In genomic region chr2:197312186-197312585, GRCh38 we compare ENCODE assay signal across 22 cellular contexts. TPM values are rescaled to one million over a fixed set of nuclear protein-coding genes. Genes with fewer than 3 reads are reported as not detected.
DNase-seq lines count a peak whose midpoint lies in the region; ATAC-seq and TF ChIP-seq lines count a peak whose summit lies in the region.
"Had no signal": no experiment of that assay in that cellular context is flagged by ENCODE, and none has a peak within 500 bp of the region (broad histone marks: within the 10 kb centered on the region; RNA-seq: fewer than 3 reads in every experiment).

No MANE protein-coding gene starts in this region.

- H2AK5ac ChIP-seq in trophoblast cell (ENCODE audit: low read length), result no peak overlapping the region

- no peaks in the 10 kb centered on the region for H3K27me3 ChIP-seq in trophoblast cell (ENCODE audit: insufficient read depth, low read length)
- no peaks in the 10 kb centered on the region for H3K27me3 ChIP-seq in spleen (replicated peaks in 1 of 7)
- H3K27me3 ChIP-seq: uterus had no signal

- intact Hi-C loops in OCI-LY7 (cut with micrococcal nuclease; ENCODE audit: unreplicated experiment), result loop anchor here (5.0 kb wide), 1 partner anchor 65 kb away; no protein-coding TSS in a partner anchor
- intact Hi-C loops in spleen (cut with DNase I; ENCODE audit: low total_unique reads), result loop anchor here (5.0 kb wide), 1 partner anchor 120 kb away; no protein-coding TSS in a partner anchor

- no peak overlapping the region for H3K23ac ChIP-seq in trophoblast cell (ENCODE audit: low read length)

- no peak overlapping the region for H3K9ac ChIP-seq in trophoblast cell (ENCODE audit: low read length)

- BruUV-seq in OCI-LY7 (replicated peaks; lab: Mats Ljungman, UMichigan), result no TSS peak

- H3K79me2 ChIP-seq in OCI-LY7 (ENCODE audit: insufficient read depth, low read depth, low read length) (peaks cover 28% of the 10 kb centered on the region), trophoblast cell (ENCODE audit: control insufficient read depth, insufficient read depth, low read length, poor library complexity) (no peaks in the 10 kb centered on the region)

- no peak for ATAC-seq in HG02571 (IDR thresholded peaks at IDR 0.05; ENCODE audit: unreplicated experiment)
- ATAC-seq: left cardiac atrium, mucosa of descending colon had no signal

- H3K9me3 Mint-ChIP-seq in activated T-cell treated with anti-CD3 and anti-CD28 coated beads, Interleukin-2, amount 50 U/mL, for 24 hours, result no peaks in the 10 kb centered on the region

- H4K12ac ChIP-seq in trophoblast cell (ENCODE audit: low read depth, low read length), result no peak overlapping the region

- WGBS in trophoblast cell (ENCODE audit: extremely low coverage, insufficient coverage, insufficient read length), result no CpG with 5 or more reads among the region's 3 CpGs
- WGBS in spleen, 5 donors, result 93 to 98% (median 96%) methylated on average over 3 of the region's 3 CpGs

- CTCF ChIA-PET in OCI-LY7 (lab: Charles Lee; ENCODE audit: unreplicated experiment), result interaction anchor here (0.7 to 1.7 kb wide), 2 partner anchors 193 to 199 kb away, joined by 3 to 6 read pairs; no protein-coding TSS in a partner anchor

- H4K91ac ChIP-seq in trophoblast cell (ENCODE audit: low read depth, low read length), result no peak overlapping the region

- H3K4me2 ChIP-seq in OCI-LY7 (ENCODE audit: low read length) (peak overlapping the region; percentile 81), trophoblast cell (ENCODE audit: low read length) (no peak overlapping the region)

- TF ChIP-seq POLR2A in spleen (IDR thresholded peaks at IDR 0.05), result no peak

- H3K36me3 Mint-ChIP-seq in activated T-cell treated with anti-CD3 and anti-CD28 coated beads, Interleukin-2, amount 50 U/mL, for 24 hours (ENCODE audit: low read depth), result peaks cover 26% of the 10 kb centered on the region

- H4K8ac ChIP-seq in trophoblast cell (ENCODE audit: low read depth, low read length), result no peak overlapping the region

- H2BK12ac ChIP-seq in trophoblast cell (ENCODE audit: low read length), result no peak overlapping the region

- H3K27me3 Mint-ChIP-seq in activated T-cell treated with anti-CD3 and anti-CD28 coated beads, Interleukin-2, amount 50 U/mL, for 24 hours, result no peaks in the 10 kb centered on the region

- no peak overlapping the region for H2BK5ac ChIP-seq in trophoblast cell (ENCODE audit: low read depth, low read length, poor library complexity)

- H3K18ac ChIP-seq in trophoblast cell (ENCODE audit: low read length), result no peak overlapping the region

- H2AFZ ChIP-seq in OCI-LY7 (ENCODE audit: low read length), result peak overlapping the region; percentile 85; the same call in 1 of the 2 replicates
- H2AFZ ChIP-seq in trophoblast cell (ENCODE audit: insufficient read depth, low read length, poor library complexity), result no peak overlapping the region

- no peak overlapping the region for H3K27ac ChIP-seq in OCI-LY7 (ENCODE audit: low read depth, low read length, poor library complexity, severe bottlenecking)
- H3K27ac ChIP-seq in trophoblast cell (ENCODE audit: low read depth, low read length), result peak overlapping the region; percentile 13
- no peak overlapping the region for H3K27ac ChIP-seq in spleen

- no peaks in the 10 kb centered on the region for H4K20me1 ChIP-seq in OCI-LY7 (ENCODE audit: insufficient read depth, low read length)

- no peak overlapping the region for H3K4me3 Mint-ChIP-seq in activated T-cell treated with anti-CD3 and anti-CD28 coated beads, Interleukin-2, amount 50 U/mL, for 24 hours

- peaks cover 40% of the 10 kb centered on the region for H3K4me1 ChIP-seq in OCI-LY7 (ENCODE audit: insufficient read depth, low read length, poor library complexity, severe bottlenecking)
- peaks cover 10 to 13% of the 10 kb centered on the region in 2 experiments for H3K4me1 ChIP-seq in trophoblast cell (ENCODE audit: control insufficient read depth in 1 of 2, insufficient read depth in 2 of 2, low read length in 2 of 2)
- H3K4me1 ChIP-seq in spleen, result peaks cover 5 to 46% (median 31%) of the 10 kb centered on the region in 6 donors

- H3K36me3 ChIP-seq in OCI-LY7 (ENCODE audit: insufficient read depth, low read length), result no peaks in the 10 kb centered on the region
- no peaks in the 10 kb centered on the region for H3K36me3 ChIP-seq in trophoblast cell (ENCODE audit: control insufficient read depth in 1 of 2, insufficient read depth in 2 of 2, low read length in 2 of 2)
- H3K36me3 ChIP-seq in spleen, result no peaks in the 10 kb centered on the region
- H3K36me3 ChIP-seq: uterus had no signal

- no peak overlapping the region for H3K4ac ChIP-seq in trophoblast cell (ENCODE audit: low read depth, low read length)

- no peaks in the 10 kb centered on the region for H3K9me2 ChIP-seq in OCI-LY7 (ENCODE audit: insufficient read depth, low read length)

- peaks cover 6% of the 10 kb centered on the region for H3K79me1 ChIP-seq in trophoblast cell (ENCODE audit: low read length)

- no peak for DNase-seq in activated T-cell treated with anti-CD3 and anti-CD28 coated beads, Interleukin-2, amount 50 U/mL, for 24 hours
- DNase-seq in activated T-cell treated with anti-CD3 and anti-CD28 coated beads, Interleukin-2, amount 50 U/mL, for 48 hours, result no peak
- DNase-seq in OCI-LY7 (ENCODE audit: low spot score) (no peak), amniotic epithelial cell (ENCODE audit: low read depth) (peak; percentile 17), trophoblast cell (peak in 1 of 2 donors; percentile 56), spleen (no peak), medulla oblongata (ENCODE audit: extremely low spot score) (no peak)
- DNase-seq: ACHN; activated CD4-positive, alpha-beta T cell treated with anti-CD3 and anti-CD28 coated beads, Interleukin-2, amount 50 U/mL, for 4 hours; activated gamma-delta T cell treated with Interleukin-2 at 50 U/mL for 16 hours; effector memory CD4-positive, alpha-beta T cell; IMR-90; left cardiac atrium; mucosa of descending colon; NCI-H1092 treated with DMSO at 0.1 percent for 48 hours; posterior cingulate gyrus; SHP77; small intestine; stimulated activated naive CD4-positive, alpha-beta T cell treated with Interleukin-2 at 50 U/mL for 16 hours; T1000; uterus had no signal

- H3K14ac ChIP-seq in trophoblast cell (ENCODE audit: low read length), result no peak overlapping the region

- peaks cover 69% of the 10 kb centered on the region for H3K4me1 Mint-ChIP-seq in activated T-cell treated with anti-CD3 and anti-CD28 coated beads, Interleukin-2, amount 50 U/mL, for 24 hours (ENCODE audit: low read depth)

- peak overlapping the region; percentile 95 for H3K27ac Mint-ChIP-seq in activated T-cell treated with anti-CD3 and anti-CD28 coated beads, Interleukin-2, amount 50 U/mL, for 24 hours

- POLR2A ChIA-PET in OCI-LY7 (lab: Charles Lee), result interaction anchor here (0.8 to 6.2 kb wide), 6 partner anchors 12 to 198 kb away, joined by 3 to 69 read pairs (median 6); no protein-coding TSS in a partner anchor

- H2BK120ac ChIP-seq in trophoblast cell (ENCODE audit: insufficient read depth, low read length, poor library complexity), result no peak overlapping the region

- H3K4me3 ChIP-seq in OCI-LY7 (ENCODE audit: low read depth, low read length, poor library complexity, severe bottlenecking), result no peak overlapping the region
- H3K4me3 ChIP-seq in trophoblast cell (ENCODE audit: low read depth, low read length), result no peak overlapping the region
- H3K4me3 ChIP-seq in spleen, result no peak overlapping the region
- H3K4me3 ChIP-seq: mucosa of descending colon, uterus had no signal

- TF ChIP-seq CTCF in OCI-LY7 (conservative IDR thresholded peaks at IDR 0.05; ENCODE audit: low read length) (no peak), spleen (IDR thresholded peaks at IDR 0.05 in 8 of 11, conservative IDR thresholded peaks at IDR 0.05 in 3 of 11) (no peak)

- H3K9me3 ChIP-seq in OCI-LY7 (ENCODE audit: low read length), result no peaks in the 10 kb centered on the region
- no peaks in the 10 kb centered on the region for H3K9me3 ChIP-seq in trophoblast cell (ENCODE audit: insufficient read depth, low read depth, low read length)
- H3K9me3 ChIP-seq in spleen, result no peaks in the 10 kb centered on the region
- H3K9me3 ChIP-seq: mucosa of descending colon, uterus had no signal

RNA-seq across cellular contexts. Expression of gene ANKRD44, which starts 1.6 kb away (rescaled TPM):
- 70.3 and 73.7 TPM in 2 replicates for total RNA-seq in OCI-LY7 (2014; rRNA removed; shearing (Covaris generic))
- total RNA-seq in OCI-LY7 (2022) (69.4 and 86.6 TPM in 2 replicates), spleen (100 to 1,000 TPM; 108 to 183 (median 145) TPM)
- 2.9 and 4.0 TPM in 2 replicates for polyA plus RNA-seq in trophoblast cell (2013)
- polyA plus RNA-seq in spleen, result 10 to 100 TPM; 16.0 to 18.5 (median 16.3) TPM
